10 cellular contexts compared by ENCODE assay signal in the genomic region with DNA sequence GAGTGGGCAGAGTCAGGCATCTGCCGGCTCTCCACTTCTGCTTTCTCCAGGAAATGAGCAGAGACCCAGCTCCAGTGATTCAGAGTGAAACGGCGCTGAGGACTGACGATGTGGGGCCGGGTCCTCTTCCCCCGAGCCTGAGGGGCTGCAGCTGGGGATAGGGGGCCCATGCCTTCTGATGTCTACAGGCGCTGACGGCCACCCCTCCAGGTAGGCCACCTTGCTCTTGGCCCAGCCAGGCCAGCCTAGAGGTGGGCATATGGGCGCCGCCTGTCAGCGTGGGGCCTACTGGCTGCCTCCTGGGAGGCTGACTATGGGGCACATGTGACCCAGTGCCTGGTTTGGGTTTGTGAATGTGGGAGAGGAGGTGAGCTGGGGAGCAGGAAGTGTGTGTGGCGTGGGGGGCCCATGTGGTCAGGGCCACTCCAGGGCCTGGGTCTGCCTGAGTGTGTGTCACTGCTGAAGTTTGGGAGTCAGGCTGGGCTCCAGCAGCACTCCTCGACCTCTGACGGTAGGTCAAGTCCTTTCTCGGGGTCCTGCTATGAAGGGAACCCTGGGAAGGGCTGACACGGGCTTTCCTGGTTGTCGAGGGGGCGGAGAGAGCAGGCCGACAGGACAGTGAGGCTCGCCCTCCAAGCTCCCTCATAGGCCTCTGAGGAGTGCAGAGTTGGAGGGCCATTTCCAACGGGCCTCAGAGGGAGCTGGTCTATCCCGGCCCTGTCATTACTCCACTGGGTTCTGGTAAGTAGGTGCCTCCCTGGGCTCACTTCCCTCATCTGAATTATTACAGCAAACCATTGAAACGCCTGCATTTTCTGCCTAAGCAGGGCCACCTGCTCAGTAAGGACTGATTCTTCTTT. TPM values are rescaled to one million over a fixed set of nuclear protein-coding genes. Genes with fewer than 3 reads are reported as not detected.
DNase-seq lines count a peak whose midpoint lies in the region; ATAC-seq and TF ChIP-seq lines count a peak whose summit lies in the region.
"Had no signal": no experiment of that assay in that cellular context is flagged by ENCODE, and none has a peak within 500 bp of the region (broad histone marks: within the 10 kb centered on the region; RNA-seq: fewer than 3 reads in every experiment).

Gene WDFY4 (plus strand): TSS at position 82 of the 860 bp plus-strand sequence. CDS start 24,860 bp downstream, outside the sequence.

- TF ChIP-seq POLR2A in esophagus squamous epithelium (IDR thresholded peaks at IDR 0.05): peak in 1 of 4 donors; percentile 20

- H3K4me3 ChIP-seq in esophagus squamous epithelium (peak within 1 kb of the TSS in 3 of 4 donors; percentile 14 to 50 (median 22)), tibial artery (peak within 1 kb of the TSS; percentile 17 to 26)

- no peaks in the 10 kb centered on the region for H3K36me3 ChIP-seq in esophagus squamous epithelium
- H3K36me3 ChIP-seq in tibial artery: no peaks in the 10 kb centered on the region

- H3K27me3 ChIP-seq in CD4-positive, alpha-beta T cell (ENCODE audit: control insufficient read depth, insufficient read depth, low read length): no peaks in the 10 kb centered on the region
- H3K27me3 ChIP-seq in esophagus squamous epithelium (no peaks in the 10 kb centered on the region), tibial artery (no peaks in the 10 kb centered on the region)

- ATAC-seq in CD4-positive, alpha-beta T cell (ENCODE audit: poor library complexity): no peak
- ATAC-seq in GM19467 (IDR thresholded peaks at IDR 0.05; ENCODE audit: unreplicated experiment) (peak; percentile 59), HG03520 (IDR thresholded peaks at IDR 0.05; ENCODE audit: unreplicated experiment) (peak; percentile 64)

- peaks cover 6% of the 10 kb centered on the region for H3K27me3 Mint-ChIP-seq in CD4-positive, alpha-beta T cell
- H3K27me3 Mint-ChIP-seq in Calu3 (ENCODE audit: unreplicated experiment): peaks cover 14% of the 10 kb centered on the region

- no peaks in the 10 kb centered on the region for H3K36me3 Mint-ChIP-seq in CD4-positive, alpha-beta T cell (ENCODE audit: low read depth)
- H3K36me3 Mint-ChIP-seq in Calu3 (ENCODE audit: insufficient read depth, unreplicated experiment): no peaks in the 10 kb centered on the region

- whole genome bisulfite sequencing in esophagus squamous epithelium, 2 donors: 75 to 86% methylated on average over 1 to 8 of the region's 23 CpGs

- no peak for DNase-seq in CD4-positive, alpha-beta T cell
- DNase-seq in esophagus squamous epithelium (lab: John Stamatoyannopoulos, UW) (no peak), tibial artery (no peak), Calu3 (no peak), NCI-H524 (lab: John Stamatoyannopoulos, UW) (no peak)
- no peak for DNase-seq in stimulated activated CD4-positive, alpha-beta T cell treated with anti-CD3 and anti-CD28 coated beads, Interleukin-15, amount 100 ng/mL, for 24 hours

- CTCF ChIA-PET in CD4-positive, alpha-beta T cell (lab: Charles Lee): no interaction called here
- CTCF ChIA-PET in Calu3 (lab: Charles Lee): no interaction called here

- intact Hi-C loops in CD4-positive, alpha-beta T cell (cut with DNase I, micrococcal nuclease): no loop called here
- intact Hi-C loops in esophagus squamous epithelium (cut with DNase I): no loop called here
- intact Hi-C loops in tibial artery (cut with DNase I; ENCODE audit: low total_unique reads): no loop called here
- intact Hi-C loops in Calu3 (cut with micrococcal nuclease; ENCODE audit: unreplicated experiment): no loop called here

- H3K4me1 Mint-ChIP-seq in CD4-positive, alpha-beta T cell (ENCODE audit: low read depth): no peaks in the 10 kb centered on the region
- H3K4me1 Mint-ChIP-seq in Calu3 (ENCODE audit: low read depth, unreplicated experiment): no peaks in the 10 kb centered on the region

- no peak within 1 kb of the TSS for H3K27ac Mint-ChIP-seq in CD4-positive, alpha-beta T cell
- H3K27ac Mint-ChIP-seq in Calu3 (ENCODE audit: unreplicated experiment): no peak within 1 kb of the TSS

- no peaks in the 10 kb centered on the region for H3K9me3 ChIP-seq in CD4-positive, alpha-beta T cell (ENCODE audit: control insufficient read depth, low read length)
- no peaks in the 10 kb centered on the region for H3K9me3 ChIP-seq in esophagus squamous epithelium
- H3K9me3 ChIP-seq in tibial artery: no peaks in the 10 kb centered on the region

- POLR2A ChIA-PET in CD4-positive, alpha-beta T cell (lab: Charles Lee): no interaction called here

- H3K27ac ChIP-seq in CD4-positive, alpha-beta T cell (ENCODE audit: low read depth, low read length): peak within 1 kb of the TSS; percentile 29
- H3K27ac ChIP-seq in esophagus squamous epithelium: peak within 1 kb of the TSS in 3 of 4 donors; percentile 14 to 69 (median 67)
- peak within 1 kb of the TSS in 1 of 2 donors; percentile 17 for H3K27ac ChIP-seq in tibial artery

- peaks cover 0 to 20% (median 11%) of the 10 kb centered on the region in 3 donors for H3K4me1 ChIP-seq in esophagus squamous epithelium
- peaks cover 0 to 10% (median 0%) of the 10 kb centered on the region in 4 donors for H3K4me1 ChIP-seq in tibial artery

- no peak for TF ChIP-seq CTCF in CD4-positive, alpha-beta T cell (IDR thresholded peaks at IDR 0.05)
- TF ChIP-seq CTCF in esophagus squamous epithelium (IDR thresholded peaks at IDR 0.05) (no peak), tibial artery (IDR thresholded peaks at IDR 0.05) (no peak), Calu3 (IDR thresholded peaks at IDR 0.05; ENCODE audit: unreplicated experiment) (no peak)

- no peaks in the 10 kb centered on the region for H3K9me3 Mint-ChIP-seq in CD4-positive, alpha-beta T cell
- no peaks in the 10 kb centered on the region for H3K9me3 Mint-ChIP-seq in Calu3 (ENCODE audit: low read depth, unreplicated experiment)

- BruUV-seq in Calu3 (replicated peaks; lab: Mats Ljungman, UMichigan): no TSS peak

- no peak within 1 kb of the TSS for H3K4me3 Mint-ChIP-seq in CD4-positive, alpha-beta T cell
- no peak within 1 kb of the TSS for H3K4me3 Mint-ChIP-seq in Calu3 (ENCODE audit: low read depth, unreplicated experiment)

RNA-seq across cellular contexts. Expression of gene WDFY4, which starts in this region (rescaled TPM):
- 1 to 10 TPM; 1.3 to 2.5 TPM for total RNA-seq in CD4-positive, alpha-beta T cell
- 1 to 10 TPM in 1 of 4 donors, under 1 TPM in 3; 0.61 to 3.8 (median 0.88) TPM for total RNA-seq in esophagus squamous epithelium
- not detected in 2 replicates for total RNA-seq in Calu3 (2022)
- total RNA-seq: Daoy, kidney epithelial cell had no signal
